Comparison of ENCODE assay signal across 16 cellular contexts in genomic region chr7:33921216-33921938, GRCh38. TPM values are rescaled to one million over a fixed set of nuclear protein-coding genes. Genes with fewer than 3 reads are reported as not detected.
DNase-seq lines count a peak whose midpoint lies in the region; ATAC-seq and TF ChIP-seq lines count a peak whose summit lies in the region.
"Had no signal": no experiment of that assay in that cellular context is flagged by ENCODE, and none has a peak within 500 bp of the region (broad histone marks: within the 10 kb centered on the region; RNA-seq: fewer than 3 reads in every experiment).

No MANE protein-coding gene starts in this region.

- H3K27me3 ChIP-seq in AG04450 (ENCODE audit: control insufficient read depth, insufficient read depth, low read length) (peaks cover 4% of the 10 kb centered on the region), ovary (no peaks in the 10 kb centered on the region)

- no peaks in the 10 kb centered on the region; the same call in 1 of the 2 replicates for H3K9me3 ChIP-seq in AG04450 (ENCODE audit: control insufficient read depth, insufficient read depth, low read length)
- no peaks in the 10 kb centered on the region for H3K9me3 ChIP-seq in ovary
- H3K9me3 ChIP-seq: suprapubic skin had no signal

- no peak for ATAC-seq in esophagus mucosa
- ATAC-seq: GM12878 had no signal

- H3K4me3 ChIP-seq in AG04450 (ENCODE audit: low read depth, low read length) (no peak overlapping the region), fibroblast of villous mesenchyme (ENCODE audit: low read depth, low read length) (no peak overlapping the region), ovary (no peak overlapping the region)
- H3K4me3 ChIP-seq: GM12878, SK-N-MC, suprapubic skin had no signal

- H3K27ac ChIP-seq in AG04450 (ENCODE audit: low read depth, low read length) (no peak overlapping the region), ovary (peak overlapping the region in 1 of 2 donors; percentile 39), RWPE1 (no peak overlapping the region), caudate nucleus (ENCODE audit: low read depth, low read length) (no peak overlapping the region)
- H3K27ac ChIP-seq: SK-N-MC, suprapubic skin had no signal

- no peaks in the 10 kb centered on the region for H3K36me3 ChIP-seq in ovary
- H3K36me3 ChIP-seq: suprapubic skin had no signal

- WGBS in ovary, 3 donors = 55 to 61% (median 56%) methylated on average over 17 of the region's 17 CpGs

- TF ChIP-seq POLR2A in ovary (IDR thresholded peaks at IDR 0.05) = no peak

- TF ChIP-seq EP300 in ovary (IDR thresholded peaks at IDR 0.05) = no peak

- DNase-seq in AG04450 (ENCODE audit: low read depth, low spot score) = peak; percentile 30
- DNase-seq in LHCN-M2 (ENCODE audit: low read depth) = peak; percentile 97
- peak; percentile 97 for DNase-seq in fibroblast of villous mesenchyme (ENCODE audit: low read depth)
- peak; percentile 48 to 71 (median 51) for DNase-seq in ovary
- no peak for DNase-seq in RWPE1 (ENCODE audit: low spot score)
- no peak for DNase-seq in GOT3 (lab: John Stamatoyannopoulos, UW)
- DNase-seq in caudate nucleus (lab: John Stamatoyannopoulos, UW) = no peak
- DNase-seq: ACHN; activated CD8-positive, alpha-beta memory T cell treated with anti-CD3 and anti-CD28 coated beads for 24 hours; activated gamma-delta T cell treated with Interleukin-2 at 50 U/mL for 16 hours; NCI-H1436; NCI-H82 had no signal

- POLR2A ChIA-PET in AG04450 (lab: Yijun Ruan, JAX) (interaction anchor here (0.7 to 1.1 kb wide), 2 partner anchors 18 to 66 kb away, joined by 3 to 5 read pairs; no protein-coding TSS in a partner anchor), RWPE1 (lab: Yijun Ruan, JAX; ENCODE audit: low non-redundant PET) (no interaction called here)

- TF ChIP-seq CTCF in AG04450 (IDR thresholded peaks at IDR 0.05; ENCODE audit: low read depth, low read length) (no peak), fibroblast of villous mesenchyme (IDR thresholded peaks at IDR 0.05; ENCODE audit: insufficient read depth, low read depth, low read length) (no peak), ovary (IDR thresholded peaks at IDR 0.05) (no peak), RWPE1 (conservative IDR thresholded peaks at IDR 0.05; ENCODE audit: low read depth) (no peak)

- intact Hi-C loops in ovary (cut with DNase I) = no loop called here

- H3K4me1 ChIP-seq in ovary (ENCODE audit: insufficient read depth) = peaks cover 8% of the 10 kb centered on the region
- H3K4me1 ChIP-seq: suprapubic skin had no signal

- CTCF ChIA-PET in AG04450 (lab: Charles Lee) = interaction anchor here (0.9 to 5.2 kb wide), 7 partner anchors 11 to 735 kb away, joined by 3 to 92 read pairs (median 4); no protein-coding TSS in a partner anchor
- CTCF ChIA-PET in RWPE1 (lab: Yijun Ruan, JAX) = interaction anchor here (0.7 to 0.8 kb wide), 2 partner anchors 8 to 11 kb away, joined by 4 to 5 read pairs; no protein-coding TSS in a partner anchor

RNA-seq across cellular contexts. Expression of gene BMPER, which starts 16.0 kb away (rescaled TPM):
- polyA plus RNA-seq in AG04450 (2011; rRNA removed) (0.97 and 1.1 TPM in 2 replicates), ovary (1 to 10 TPM; 3.7 to 5.4 TPM)
- 1.3 and 1.8 TPM in 2 replicates for polyA minus RNA-seq in AG04450 (2011; rRNA and poly(A)+ RNA removed)
- total RNA-seq in LHCN-M2 (2014; rRNA removed) (4.1 and 5.1 TPM in 2 replicates), fibroblast of villous mesenchyme (5.8 and 7.8 TPM in 2 replicates), ovary (10 to 100 TPM in 2 of 7 donors, 1 to 10 TPM in 5; 2.9 to 15.3 (median 6.9) TPM), esophagus mucosa (not detected)
- polyA plus RNA-seq in LHCN-M2 (2012) = 5.7 TPM
- total RNA-seq: GM12878 had no signal

Comparison
In these comparisons a context has a peak if more than half of its experiments do, and no peak if none do; other contexts are left out.
1. DNase-seq: peak in AG04450 (single experiment), LHCN-M2 (single experiment), fibroblast of villous mesenchyme (single experiment) and ovary (5 of 5); none in RWPE1 (single experiment), GOT3 (single experiment) and caudate nucleus (0 of 61).